In the genomic region with DNA sequence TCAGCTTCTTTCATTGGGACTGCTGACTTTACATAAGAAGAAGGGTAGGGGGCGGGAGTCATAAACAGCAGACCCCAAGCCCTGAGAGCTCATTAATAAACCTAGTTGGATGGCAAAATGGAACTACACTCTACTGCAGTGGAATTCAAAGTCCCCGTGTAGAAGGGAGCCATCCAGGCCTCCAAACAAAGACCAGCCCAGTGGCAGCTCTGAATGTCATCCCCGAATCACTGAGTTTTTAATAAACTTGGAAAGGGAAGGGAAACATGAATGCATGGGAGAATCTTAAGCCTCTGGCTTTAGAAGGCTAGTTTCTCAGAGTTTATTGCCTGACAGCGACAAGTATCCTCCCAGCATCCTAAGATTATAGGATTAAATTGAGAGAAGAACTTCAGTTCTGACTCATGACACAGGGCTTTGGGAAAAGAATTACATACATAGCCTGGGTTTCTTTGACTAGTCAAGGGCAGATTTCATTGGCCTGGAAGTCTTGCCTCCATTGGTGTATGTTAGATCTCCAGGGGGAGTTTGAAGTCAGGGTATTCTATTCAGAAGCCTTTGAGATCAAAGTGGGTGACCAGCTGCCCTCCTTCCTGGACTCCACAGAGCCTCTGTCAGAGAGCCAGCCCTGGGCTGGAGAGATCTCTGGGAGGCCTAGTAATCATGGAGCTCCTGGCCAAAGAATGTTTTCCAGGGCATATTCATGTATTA, we compare ENCODE assay signal across 20 cellular contexts. TPM values are rescaled to one million over a fixed set of nuclear protein-coding genes. Genes with fewer than 3 reads are reported as not detected.
A peak's percentile ranks its signal among the peaks of the same experiment; 100 is the strongest.
DNase-seq lines count a peak whose midpoint lies in the region; TF ChIP-seq lines count a peak whose summit lies in the region.
"Had no signal": no experiment of that assay in that cellular context is flagged by ENCODE, and none has a peak within 500 bp of the region (broad histone marks: within the 10 kb centered on the region; RNA-seq: fewer than 3 reads in every experiment).

No MANE protein-coding gene starts in this region.

- no peaks in the 10 kb centered on the region for H3K9me3 ChIP-seq in GM23248 (ENCODE audit: low read depth)
- no peaks in the 10 kb centered on the region for H3K9me3 ChIP-seq in trophoblast cell (ENCODE audit: insufficient read depth, low read depth, low read length)
- H3K9me3 ChIP-seq in colonic mucosa: no peaks in the 10 kb centered on the region
- H3K9me3 ChIP-seq: adrenal gland, left ventricle myocardium inferior, Peyer's patch, transverse colon had no signal

- H3K36me3 Mint-ChIP-seq in nephron progenitor cell (ENCODE audit: low read depth): peaks cover 19% of the 10 kb centered on the region

- peaks cover 57% of the 10 kb centered on the region for H3K4me1 Mint-ChIP-seq in nephron progenitor cell

- no peaks in the 10 kb centered on the region for H3K9me2 ChIP-seq in GM23248 (ENCODE audit: insufficient read depth)

- in situ Hi-C loops in GM23248 (cut with MboI): no loop called here

- no peak overlapping the region for H3K9ac ChIP-seq in GM23248
- H3K9ac ChIP-seq in trophoblast cell (ENCODE audit: low read length): no peak overlapping the region
- no peak overlapping the region for H3K9ac ChIP-seq in colonic mucosa (ENCODE audit: low read depth in 2 of 2, low read length in 2 of 2)
- H3K9ac ChIP-seq: parathyroid adenoma had no signal

- 97 to 98% methylated on average over 4 of the region's 4 CpGs for WGBS in GM23248 (ENCODE audit: low coverage in 1 of 2, low lambda C conversion rate in 2 of 2, missing lambda C conversion rate in 2 of 2), 2 experiments
- WGBS in trophoblast cell (ENCODE audit: extremely low coverage, insufficient coverage, insufficient read length): no CpG with 5 or more reads among the region's 4 CpGs

- H3K23ac ChIP-seq in trophoblast cell (ENCODE audit: low read length): no peak overlapping the region

- DNase-seq in GM23248: peak; percentile 55
- peak; percentile 77 for DNase-seq in NCI-H82 (lab: John Stamatoyannopoulos, UW)
- peak; percentile 27 for DNase-seq in dedifferentiated amniotic fluid mesenchymal stem cell (ENCODE audit: extremely low spot score)
- peak; percentile 6 to 62 for DNase-seq in trophoblast cell
- DNase-seq in colonic mucosa: no peak
- DNase-seq in HuH-7 (ENCODE audit: low spot score): no peak
- no peak for DNase-seq in iPS-NIHi7 (ENCODE audit: extremely low spot score)
- no peak for DNase-seq in nephron progenitor cell
- DNase-seq: activated CD8-positive, alpha-beta T cell treated with anti-CD3 and anti-CD28 coated beads for 36 hours; adrenal gland; C1 segment of cervical spinal cord; DMS79; foreskin melanocyte; left ventricle myocardium inferior; NCI-H2029; NCI-H524 treated with DMSO at 0.1 percent for 48 hours; Peyer's patch; transverse colon had no signal

- H3K4me1 ChIP-seq in GM23248 (ENCODE audit: insufficient read depth) (peaks cover 23% of the 10 kb centered on the region), trophoblast cell (ENCODE audit: control insufficient read depth in 1 of 2, insufficient read depth in 2 of 2, low read length in 2 of 2) (peaks cover 15 to 29% of the 10 kb centered on the region in 2 experiments), colonic mucosa (no peaks in the 10 kb centered on the region)

- no peak overlapping the region for H2BK5ac ChIP-seq in trophoblast cell (ENCODE audit: low read depth, low read length, poor library complexity)

- TF ChIP-seq CTCF in colonic mucosa (IDR thresholded peaks at IDR 0.05) (no peak), nephron progenitor cell (IDR thresholded peaks at IDR 0.05) (no peak)

- no peak overlapping the region for H4K8ac ChIP-seq in trophoblast cell (ENCODE audit: low read depth, low read length)

- H2AFZ ChIP-seq in GM23248 (no peak overlapping the region), trophoblast cell (ENCODE audit: insufficient read depth, low read length, poor library complexity) (no peak overlapping the region)
- H2AFZ ChIP-seq: parathyroid adenoma had no signal

- peaks cover 18% of the 10 kb centered on the region for H3F3A ChIP-seq in GM23248 (ENCODE audit: insufficient read depth)

- H3K4me3 ChIP-seq in GM23248 (no peak overlapping the region), trophoblast cell (ENCODE audit: low read depth, low read length) (no peak overlapping the region), colonic mucosa (no peak overlapping the region)
- H3K4me3 ChIP-seq: adrenal gland, Peyer's patch, transverse colon had no signal

- H3K27me3 ChIP-seq in GM23248 (replicated peaks; ENCODE audit: insufficient read depth) (peaks cover 6% of the 10 kb centered on the region), trophoblast cell (ENCODE audit: insufficient read depth, low read length) (no peaks in the 10 kb centered on the region), colonic mucosa (no peaks in the 10 kb centered on the region)
- H3K27me3 ChIP-seq: adrenal gland had no signal

- H3K9me3 Mint-ChIP-seq in nephron progenitor cell: no peaks in the 10 kb centered on the region
- H3K9me3 Mint-ChIP-seq: activated CD8-positive, alpha-beta T cell treated with anti-CD3 and anti-CD28 coated beads for 36 hours; stimulated activated effector memory CD8-positive, alpha-beta T cell treated with anti-CD3 and anti-CD28 coated beads, Interleukin-12 subunit alpha, Interleukin-12 subunit beta, amount 100 ng/mL, for 72 hours had no signal

- 0 out of 2 replicates have a peak, but pooled peaks cover 6% of the 10 kb centered on the region for H3K79me2 ChIP-seq in GM23248 (ENCODE audit: insufficient read depth)
- peaks cover 24% of the 10 kb centered on the region for H3K79me2 ChIP-seq in trophoblast cell (ENCODE audit: control insufficient read depth, insufficient read depth, low read length, poor library complexity)
- H3K79me2 ChIP-seq: parathyroid adenoma had no signal

- H2BK120ac ChIP-seq in trophoblast cell (ENCODE audit: insufficient read depth, low read length, poor library complexity): no peak overlapping the region

- peaks cover 21% of the 10 kb centered on the region for H3K79me1 ChIP-seq in trophoblast cell (ENCODE audit: low read length)

- no peak overlapping the region for H4K91ac ChIP-seq in trophoblast cell (ENCODE audit: low read depth, low read length)

- intact Hi-C loops in colonic mucosa (cut with DNase I): no loop called here

- peak overlapping the region; percentile 5 for H3K4me2 ChIP-seq in GM23248 (ENCODE audit: unreplicated experiment)
- peak overlapping the region; percentile 8 for H3K4me2 ChIP-seq in trophoblast cell (ENCODE audit: low read length)

- no peak overlapping the region for H3K18ac ChIP-seq in trophoblast cell (ENCODE audit: low read length)

- no peaks in the 10 kb centered on the region for H4K20me1 ChIP-seq in GM23248 (ENCODE audit: insufficient read depth)

- peak overlapping the region; percentile 77 for H3K4ac ChIP-seq in trophoblast cell (ENCODE audit: low read depth, low read length)

- H3K27ac ChIP-seq in GM23248: no peak overlapping the region
- no peak overlapping the region for H3K27ac ChIP-seq in trophoblast cell (ENCODE audit: low read depth, low read length)
- no peak overlapping the region for H3K27ac ChIP-seq in colonic mucosa
- H3K27ac ChIP-seq: adrenal gland, left ventricle myocardium inferior, parathyroid adenoma, Peyer's patch, transverse colon had no signal

- H2BK12ac ChIP-seq in trophoblast cell (ENCODE audit: low read length): no peak overlapping the region

- peaks cover 17% of the 10 kb centered on the region for H3K27me3 Mint-ChIP-seq in nephron progenitor cell (ENCODE audit: low read depth, poor library complexity)

- H3K36me3 ChIP-seq in GM23248 (ENCODE audit: low read depth): no peaks in the 10 kb centered on the region
- H3K36me3 ChIP-seq in trophoblast cell (ENCODE audit: control insufficient read depth in 1 of 2, insufficient read depth in 2 of 2, low read length in 2 of 2): peaks cover 32% of the 10 kb centered on the region in 2 experiments
- H3K36me3 ChIP-seq in colonic mucosa: no peaks in the 10 kb centered on the region

- no peak overlapping the region for H2AK5ac ChIP-seq in trophoblast cell (ENCODE audit: low read length)

- H3K14ac ChIP-seq in trophoblast cell (ENCODE audit: low read length): no peak overlapping the region

- H4K12ac ChIP-seq in trophoblast cell (ENCODE audit: low read depth, low read length): no peak overlapping the region

- H3K27ac Mint-ChIP-seq in nephron progenitor cell: no peak overlapping the region
- H3K27ac Mint-ChIP-seq: activated CD8-positive, alpha-beta T cell treated with anti-CD3 and anti-CD28 coated beads for 36 hours; stimulated activated effector memory CD8-positive, alpha-beta T cell treated with anti-CD3 and anti-CD28 coated beads, Interleukin-12 subunit alpha, Interleukin-12 subunit beta, amount 100 ng/mL, for 72 hours had no signal

- H3K4me3 Mint-ChIP-seq in nephron progenitor cell: no peak overlapping the region

RNA-seq across cellular contexts. Expression of gene ATF3, which starts 3.8 kb away (rescaled TPM):
- total RNA-seq in GM23248 (2014; rRNA removed; shearing (Covaris generic)): 0.86 and 4.9 TPM in 2 replicates
- 1.5 and 1.7 TPM in 2 replicates for polyA plus RNA-seq in GM23248 (2016; fragmentation: Nextera tagmentation; extraction: Ambion mirVana)
- 120 and 125 TPM in 2 replicates for polyA plus RNA-seq in trophoblast cell (2013)
- total RNA-seq in colonic mucosa: 10 to 100 TPM; 17.7 to 34.0 TPM

Comparison
In these comparisons a context has a peak if more than half of its experiments do, and no peak if none do; other contexts are left out.
1. DNase-seq: peak in GM23248 (single experiment), NCI-H82 (single experiment), dedifferentiated amniotic fluid mesenchymal stem cell (single experiment) and trophoblast cell (2 of 2); none in colonic mucosa (single experiment), HuH-7 (single experiment), iPS-NIHi7 (single experiment) and nephron progenitor cell (single experiment).